22 cellular contexts compared by ENCODE assay signal in the genomic region with DNA sequence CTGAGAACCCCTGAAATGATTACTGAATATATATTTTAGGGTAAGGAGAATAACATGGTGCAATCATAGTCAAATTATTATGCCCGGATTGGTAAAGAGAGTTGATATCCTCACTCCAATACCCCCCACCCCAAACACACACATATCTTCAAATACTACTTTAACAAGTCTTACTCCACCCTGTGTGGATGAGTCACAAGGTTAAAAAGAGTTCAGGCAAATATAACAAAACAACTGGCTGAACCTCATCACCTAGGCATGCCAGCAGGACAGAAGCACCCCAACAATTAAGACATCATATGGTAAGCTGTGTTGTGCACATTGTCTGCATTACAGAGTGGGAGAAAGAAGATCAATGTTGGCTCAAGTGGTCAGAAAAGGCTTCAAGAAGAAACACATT.
DNase-seq lines count a peak whose midpoint lies in the region; ATAC-seq and TF ChIP-seq lines count a peak whose summit lies in the region.
"Had no signal": no experiment of that assay in that cellular context is flagged by ENCODE, and none has a peak within 500 bp of the region (broad histone marks: within the 10 kb centered on the region; RNA-seq: fewer than 3 reads in every experiment).

No MANE protein-coding gene starts in this region.

- DNase-seq in EL (peak; percentile 28), NCI-H226 (peak; percentile 71), epithelial cell of esophagus (ENCODE audit: low read depth) (peak; percentile 5), retinal pigment epithelial cell (ENCODE audit: low read depth) (peak; percentile 39)
- no peak for DNase-seq in activated T-cell treated with anti-CD3 and anti-CD28 coated beads, Interleukin-2, amount 50 U/mL, for 4 hours
- no peak for DNase-seq in activated CD8-positive, alpha-beta T cell treated with anti-CD3 and anti-CD28 coated beads for 36 hours
- DNase-seq in stimulated activated effector memory CD8-positive, alpha-beta T cell treated with anti-CD3 and anti-CD28 coated beads, Interleukin-12 subunit alpha, Interleukin-12 subunit beta, amount 100 ng/mL, for 72 hours (ENCODE audit: low spot score in 2 of 2), result no peak
- DNase-seq: DMS53, H9, MM.1S, NCI-H1092, NCI-H1436, NCI-H187 treated with DMSO at 0.1 percent for 48 hours, NCI-H2107, NCI-H69, SIG-M5, SK-N-SH had no signal

- H3K4me3 Mint-ChIP-seq in activated T-cell treated with anti-CD3 and anti-CD28 coated beads, Interleukin-2, amount 50 U/mL, for 4 hours, result no peak overlapping the region
- no peak overlapping the region for H3K4me3 Mint-ChIP-seq in activated CD8-positive, alpha-beta T cell treated with anti-CD3 and anti-CD28 coated beads for 36 hours
- H3K4me3 Mint-ChIP-seq in stimulated activated effector memory CD8-positive, alpha-beta T cell treated with anti-CD3 and anti-CD28 coated beads, Interleukin-12 subunit alpha, Interleukin-12 subunit beta, amount 100 ng/mL, for 72 hours, result no peak overlapping the region
- H3K4me3 Mint-ChIP-seq: B cell, CD14-positive monocyte, H9 had no signal

- CTCF ChIA-PET in activated CD8-positive, alpha-beta T cell treated with anti-CD3 and anti-CD28 coated beads for 36 hours (lab: Charles Lee), result no interaction called here

- no peaks in the 10 kb centered on the region for H3K27me3 Mint-ChIP-seq in activated T-cell treated with anti-CD3 and anti-CD28 coated beads, Interleukin-2, amount 50 U/mL, for 4 hours (ENCODE audit: low read depth)
- no peaks in the 10 kb centered on the region for H3K27me3 Mint-ChIP-seq in activated CD8-positive, alpha-beta T cell treated with anti-CD3 and anti-CD28 coated beads for 36 hours
- H3K27me3 Mint-ChIP-seq: B cell had no signal

- H3K4me1 Mint-ChIP-seq in activated T-cell treated with anti-CD3 and anti-CD28 coated beads, Interleukin-2, amount 50 U/mL, for 4 hours (ENCODE audit: low read depth), result no peaks in the 10 kb centered on the region
- no peaks in the 10 kb centered on the region for H3K4me1 Mint-ChIP-seq in activated CD8-positive, alpha-beta T cell treated with anti-CD3 and anti-CD28 coated beads for 36 hours (ENCODE audit: low read depth)
- H3K4me1 Mint-ChIP-seq in stimulated activated effector memory CD8-positive, alpha-beta T cell treated with anti-CD3 and anti-CD28 coated beads, Interleukin-12 subunit alpha, Interleukin-12 subunit beta, amount 100 ng/mL, for 72 hours, result no peaks in the 10 kb centered on the region
- H3K4me1 Mint-ChIP-seq: B cell, CD14-positive monocyte, H9 had no signal

- no peak for ATAC-seq in activated T-cell treated with anti-CD3 and anti-CD28 coated beads, Interleukin-2, amount 50 U/mL, for 4 hours
- no peak for ATAC-seq in activated CD8-positive, alpha-beta T cell treated with anti-CD3 and anti-CD28 coated beads for 36 hours
- ATAC-seq in stimulated activated effector memory CD8-positive, alpha-beta T cell treated with anti-CD3 and anti-CD28 coated beads, Interleukin-12 subunit alpha, Interleukin-12 subunit beta, amount 100 ng/mL, for 72 hours, result no peak
- ATAC-seq: A549, GM12878, K562 had no signal

- no peak for TF ChIP-seq CTCF in epithelial cell of esophagus (IDR thresholded peaks at IDR 0.05; ENCODE audit: insufficient read depth, low read depth, low read length, missing control alignments)
- no peak for TF ChIP-seq CTCF in retinal pigment epithelial cell (conservative IDR thresholded peaks at IDR 0.05; ENCODE audit: low read depth, low read length)
- no peak for TF ChIP-seq CTCF in activated CD8-positive, alpha-beta T cell treated with anti-CD3 and anti-CD28 coated beads for 36 hours (IDR thresholded peaks at IDR 0.05)

- H3K36me3 Mint-ChIP-seq in activated T-cell treated with anti-CD3 and anti-CD28 coated beads, Interleukin-2, amount 50 U/mL, for 4 hours (ENCODE audit: insufficient read depth), result no peaks in the 10 kb centered on the region
- peaks cover 2% of the 10 kb centered on the region for H3K36me3 Mint-ChIP-seq in activated CD8-positive, alpha-beta T cell treated with anti-CD3 and anti-CD28 coated beads for 36 hours (ENCODE audit: low read depth)
- no peaks in the 10 kb centered on the region for H3K36me3 Mint-ChIP-seq in stimulated activated effector memory CD8-positive, alpha-beta T cell treated with anti-CD3 and anti-CD28 coated beads, Interleukin-12 subunit alpha, Interleukin-12 subunit beta, amount 100 ng/mL, for 72 hours
- H3K36me3 Mint-ChIP-seq: CD14-positive monocyte had no signal

- intact Hi-C loops in activated CD8-positive, alpha-beta T cell treated with anti-CD3 and anti-CD28 coated beads for 36 hours (cut with micrococcal nuclease), result no loop called here

- H3K4me3 ChIP-seq in epithelial cell of esophagus (ENCODE audit: low read length), result no peak overlapping the region
- H3K4me3 ChIP-seq in retinal pigment epithelial cell (ENCODE audit: low read length), result no peak overlapping the region
- H3K4me3 ChIP-seq: A549, GM12878, K562 had no signal

- no peak overlapping the region for H3K27ac Mint-ChIP-seq in activated CD8-positive, alpha-beta T cell treated with anti-CD3 and anti-CD28 coated beads for 36 hours
- no peak overlapping the region for H3K27ac Mint-ChIP-seq in stimulated activated effector memory CD8-positive, alpha-beta T cell treated with anti-CD3 and anti-CD28 coated beads, Interleukin-12 subunit alpha, Interleukin-12 subunit beta, amount 100 ng/mL, for 72 hours
- H3K27ac Mint-ChIP-seq: B cell, CD14-positive monocyte, H9 had no signal

- H3K9me3 Mint-ChIP-seq in activated T-cell treated with anti-CD3 and anti-CD28 coated beads, Interleukin-2, amount 50 U/mL, for 4 hours, result peaks cover 11% of the 10 kb centered on the region
- peaks cover 16% of the 10 kb centered on the region for H3K9me3 Mint-ChIP-seq in activated CD8-positive, alpha-beta T cell treated with anti-CD3 and anti-CD28 coated beads for 36 hours
- H3K9me3 Mint-ChIP-seq in stimulated activated effector memory CD8-positive, alpha-beta T cell treated with anti-CD3 and anti-CD28 coated beads, Interleukin-12 subunit alpha, Interleukin-12 subunit beta, amount 100 ng/mL, for 72 hours, result peaks cover 18% of the 10 kb centered on the region

- POLR2A ChIA-PET in activated CD8-positive, alpha-beta T cell treated with anti-CD3 and anti-CD28 coated beads for 36 hours (lab: Charles Lee), result no interaction called here

Comparison
In these comparisons a context has a peak if more than half of its experiments do, and no peak if none do; other contexts are left out.
1. DNase-seq: peak in EL (single experiment), NCI-H226 (single experiment), epithelial cell of esophagus (single experiment) and retinal pigment epithelial cell (single experiment); none in activated T-cell treated with anti-CD3 and anti-CD28 coated beads, Interleukin-2, amount 50 U/mL, for 4 hours (single experiment), activated CD8-positive, alpha-beta T cell treated with anti-CD3 and anti-CD28 coated beads for 36 hours (single experiment) and stimulated activated effector memory CD8-positive, alpha-beta T cell treated with anti-CD3 and anti-CD28 coated beads, Interleukin-12 subunit alpha, Interleukin-12 subunit beta, amount 100 ng/mL, for 72 hours (0 of 2).